ENCODE assay signal across 8 cellular contexts in the genomic region with DNA sequence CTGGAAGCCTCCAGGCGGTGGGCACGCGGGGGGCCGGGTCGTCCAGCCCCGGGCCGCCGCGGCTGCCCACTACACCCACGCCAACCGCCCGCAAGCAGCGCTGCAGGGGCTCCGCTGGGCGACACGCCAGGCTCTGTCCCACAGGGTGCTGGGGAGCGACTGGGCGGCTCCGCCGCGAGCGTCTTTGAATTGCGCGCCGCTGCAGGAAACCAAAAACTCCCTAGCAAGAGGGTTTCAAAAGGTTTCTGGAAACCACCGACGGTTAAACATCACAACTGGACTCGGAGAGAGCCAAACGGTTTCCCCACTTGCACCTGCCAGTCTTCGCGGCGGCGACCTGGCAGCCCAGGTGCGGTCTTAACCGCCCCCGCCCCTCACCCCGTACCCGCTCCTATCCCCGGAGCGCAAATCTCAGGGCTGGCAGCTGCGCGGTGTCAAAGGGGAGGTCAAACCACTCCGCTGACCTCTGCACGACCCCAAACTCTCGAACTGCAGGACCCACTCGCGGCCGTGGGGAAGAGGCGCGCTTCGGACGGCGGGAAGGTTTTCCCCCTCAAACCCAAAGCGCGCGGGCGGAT.
DNase-seq lines count a peak whose midpoint lies in the region; ATAC-seq and TF ChIP-seq lines count a peak whose summit lies in the region.

No MANE protein-coding gene starts in this region.

- peak overlapping the region; percentile 33 for H2AFZ ChIP-seq in parathyroid adenoma

- TF ChIP-seq CTCF in GM12864 (IDR thresholded peaks at IDR 0.05; ENCODE audit: low read depth, low read length, missing control alignments) (no peak), fibroblast of pulmonary artery (IDR thresholded peaks at IDR 0.05; ENCODE audit: low read length, missing control alignments) (no peak), parathyroid adenoma (IDR thresholded peaks at IDR 0.05) (no peak)

- no peaks in the 10 kb centered on the region for H3K79me2 ChIP-seq in parathyroid adenoma

- in situ Hi-C loops in KBM-7 (cut with MboI; ENCODE audit: low pct_unique_long_range_greater_than_20kb, low sequenced_read_pairs): no loop called here

- DNase-seq in GM12864 (ENCODE audit: low read depth) (peak; percentile 52), KBM-7 (peak; percentile 21), activated T-cell treated with anti-CD3 and anti-CD28 coated beads for 24 hours (ENCODE audit: low read depth) (peak; percentile 25), fibroblast of pulmonary artery (ENCODE audit: low read depth) (no peak), NCI-H2029 (lab: John Stamatoyannopoulos, UW) (no peak), NCI-H2171 (lab: John Stamatoyannopoulos, UW) (no peak)

- H3K27me3 ChIP-seq in parathyroid adenoma (ENCODE audit: control insufficient read depth, insufficient read depth, low read length): peaks cover 11% of the 10 kb centered on the region

- peak overlapping the region; percentile 75 for H3K4me2 ChIP-seq in parathyroid adenoma (ENCODE audit: low read length)

- no peak overlapping the region for H3K27ac ChIP-seq in parathyroid adenoma

- H3K9me3 ChIP-seq in parathyroid adenoma (ENCODE audit: control insufficient read depth, low read length): no peaks in the 10 kb centered on the region

- no peak overlapping the region for H3K9ac ChIP-seq in parathyroid adenoma

- H3K36me3 ChIP-seq in parathyroid adenoma (ENCODE audit: control insufficient read depth, insufficient read depth, low read length): no peaks in the 10 kb centered on the region

- peaks cover 6% of the 10 kb centered on the region for H3K4me1 ChIP-seq in parathyroid adenoma

- peak overlapping the region; percentile 77 for H3K4me3 ChIP-seq in GM12864 (ENCODE audit: low read depth, low read length)
- H3K4me3 ChIP-seq in fibroblast of pulmonary artery (replicated peaks; ENCODE audit: low read depth, low read length): peak overlapping the region; percentile 46
- H3K4me3 ChIP-seq in parathyroid adenoma (ENCODE audit: low read depth, low read length): peak overlapping the region; percentile 46

- peak; percentile 50 for ATAC-seq in GM21529 (IDR thresholded peaks at IDR 0.05; ENCODE audit: unreplicated experiment)

Comparison
In these comparisons a context has a peak if more than half of its experiments do, and no peak if none do; other contexts are left out.
1. DNase-seq: peak in GM12864 (single experiment), KBM-7 (single experiment) and activated T-cell treated with anti-CD3 and anti-CD28 coated beads for 24 hours (single experiment); none in fibroblast of pulmonary artery (single experiment), NCI-H2029 (single experiment) and NCI-H2171 (single experiment).
2. Peak in every context shown above with its lines, with median percentiles within 50 percentile points of each other: H3K4me3 ChIP-seq.